In the genomic region with DNA sequence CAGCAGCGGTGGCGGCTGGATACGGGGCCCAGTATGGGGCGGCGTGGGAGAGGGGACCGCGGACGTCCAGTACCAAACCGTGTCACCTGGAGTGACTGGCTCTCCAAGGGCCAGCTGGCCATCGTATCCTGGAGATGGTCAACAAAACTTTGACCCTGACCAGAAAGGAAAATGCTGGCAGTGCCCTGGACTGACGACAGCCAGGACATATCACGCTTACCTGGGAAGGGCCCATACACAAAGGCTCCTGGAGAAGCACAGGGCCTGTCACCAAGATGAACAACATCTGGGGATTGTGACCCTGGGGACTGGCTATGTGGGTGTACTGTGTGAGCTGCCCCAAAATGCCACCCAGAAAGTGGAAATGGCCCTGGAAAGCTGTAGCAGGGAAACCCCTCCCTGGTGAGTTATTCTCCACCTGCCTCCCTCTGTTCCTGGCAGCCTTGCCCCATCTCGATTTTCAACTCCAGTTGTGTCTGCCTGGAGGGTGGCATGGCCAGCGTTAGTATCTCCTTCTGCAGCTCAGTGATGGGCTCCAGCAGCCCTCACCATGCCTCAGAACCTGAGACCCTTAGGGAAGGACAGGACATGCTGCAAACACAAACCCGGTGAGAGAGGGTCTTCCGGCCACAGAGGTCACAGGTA, we compare ENCODE assay signal across 8 cellular contexts.
DNase-seq lines count a peak whose midpoint lies in the region; ATAC-seq and TF ChIP-seq lines count a peak whose summit lies in the region.
"Not testable (repeated sequence)": the region's sequence is repeated elsewhere in the genome, so short reads cannot be mapped to it uniquely, and the experiment has no call there.

No MANE protein-coding gene starts in this region.

- H4K8ac ChIP-seq in IMR-90 (ENCODE audit: low read depth in 2 of 2, low read length in 2 of 2), result 0 out of 4 replicates have a peak overlapping the region, but pooled peaks have one; percentile 25 to 72

- BruUV-seq in IMR-90 (replicated peaks; lab: Mats Ljungman, UMichigan), result not testable (repeated sequence)

- H3K9me3 ChIP-seq in IMR-90 (ENCODE audit: control insufficient read depth, insufficient read depth, low read length); adipocyte (ENCODE audit: control insufficient read depth, low read length); endocrine pancreas (ENCODE audit: control insufficient read depth, low read length); right lobe of liver; psoas muscle: not testable (repeated sequence)

- not testable (repeated sequence) for H3K9ac ChIP-seq in IMR-90 (ENCODE audit: low read depth, low read length); endocrine pancreas (ENCODE audit: control insufficient read depth, insufficient read depth, low read length)
- H3K9ac ChIP-seq in adipocyte (ENCODE audit: low read length), result peak overlapping the region; percentile 62

- not testable (repeated sequence) for H3K56ac ChIP-seq in IMR-90 (ENCODE audit: extremely low read depth, insufficient read depth, low read length)

- ATAC-seq in IMR-90 (ENCODE audit: low read depth), result not testable (repeated sequence)
- peak; percentile 52 for ATAC-seq in Right ventricle myocardium superior (ENCODE audit: poor library complexity)
- peak in 3 of 4 donors; percentile 91 to 95 (median 94) for ATAC-seq in right lobe of liver
- peak in 2 of 4 donors; percentile 13 for ATAC-seq in psoas muscle
- ATAC-seq in stimulated activated naive B cell treated with anti-CD40 and anti-IgM and Interleukin-4, amounts not matched to agents 10 μg/mL and 1 μg/mL and 100 μg/mL, for 72 hours (replicated peaks), result peak; percentile 20 to 21

- peak overlapping the region in 1 of 2 donors; percentile 45 for H3K4me3 Mint-ChIP-seq in stimulated activated naive B cell treated with anti-CD40 and anti-IgM and Interleukin-4, amounts not matched to agents 10 μg/mL and 1 μg/mL and 100 μg/mL, for 72 hours

- H3K18ac ChIP-seq in IMR-90 (ENCODE audit: low read depth, low read length), result peak overlapping the region; percentile 46; the same call in 1 of the 2 replicates

- dilution Hi-C loops in IMR-90 (cut with HindIII; ENCODE audit: low sequenced_read_pairs, unreplicated experiment), result not testable (repeated sequence)

- not testable (repeated sequence) for H3K36me3 ChIP-seq in IMR-90 (ENCODE audit: control insufficient read depth, insufficient read depth, low read length); adipocyte (ENCODE audit: control insufficient read depth, insufficient read depth, low read length, severe bottlenecking); endocrine pancreas (ENCODE audit: control insufficient read depth, insufficient read depth, low read length); right lobe of liver; psoas muscle (ENCODE audit: insufficient read depth in 1 of 2, low read depth in 1 of 2)

- H3K4me1 ChIP-seq in IMR-90 (ENCODE audit: control insufficient read depth, insufficient read depth, low read length); adipocyte (ENCODE audit: control insufficient read depth, insufficient read depth, low read length); endocrine pancreas (ENCODE audit: control insufficient read depth, insufficient read depth, low read length); right lobe of liver; psoas muscle: not testable (repeated sequence)

- not testable (repeated sequence) for H3K27me3 ChIP-seq in IMR-90 (ENCODE audit: control insufficient read depth, insufficient read depth, low read length); adipocyte (replicated peaks; ENCODE audit: control insufficient read depth, insufficient read depth, low read length); endocrine pancreas (ENCODE audit: control insufficient read depth, insufficient read depth, low read length); right lobe of liver; psoas muscle (ENCODE audit: insufficient read depth in 3 of 3, low read length in 2 of 3)

- H4K91ac ChIP-seq in IMR-90 (ENCODE audit: insufficient read depth, low read depth, low read length), result not testable (repeated sequence)

- TF ChIP-seq RAD21 in IMR-90 (IDR thresholded peaks at IDR 0.05; ENCODE audit: low read length), result not testable (repeated sequence)

- H3K4me1 Mint-ChIP-seq in stimulated activated naive B cell treated with anti-CD40 and anti-IgM and Interleukin-4, amounts not matched to agents 10 μg/mL and 1 μg/mL and 100 μg/mL, for 72 hours, result not testable (repeated sequence)

- not testable (repeated sequence) for H3K14ac ChIP-seq in IMR-90 (replicated peaks; ENCODE audit: low read depth, low read length)

- H2AK5ac ChIP-seq in IMR-90 (ENCODE audit: low read depth, low read length), result not testable (repeated sequence)

- not testable (repeated sequence) for H3K27ac ChIP-seq in IMR-90 (ENCODE audit: insufficient read depth, low read length); right lobe of liver; psoas muscle

- H2BK5ac ChIP-seq in IMR-90 (ENCODE audit: low read depth, low read length, poor library complexity, severe bottlenecking), result not testable (repeated sequence)

- not testable (repeated sequence) for H3K27ac Mint-ChIP-seq in stimulated activated naive B cell treated with anti-CD40 and anti-IgM and Interleukin-4, amounts not matched to agents 10 μg/mL and 1 μg/mL and 100 μg/mL, for 72 hours

- not testable (repeated sequence) for H3K4ac ChIP-seq in IMR-90 (ENCODE audit: low read depth, low read length)

- H3K9me3 Mint-ChIP-seq in stimulated activated naive B cell treated with anti-CD40 and anti-IgM and Interleukin-4, amounts not matched to agents 10 μg/mL and 1 μg/mL and 100 μg/mL, for 72 hours, result peaks cover 0 to 12% of the 10 kb centered on the region in 2 donors

- H3K4me3 ChIP-seq in AG04449 (ENCODE audit: low read depth, low read length) (peak overlapping the region; percentile 40), IMR-90 (ENCODE audit: insufficient read depth, low read depth, low read length) (peak overlapping the region; percentile 28), adipocyte (ENCODE audit: low read length) (peak overlapping the region; percentile 87), endocrine pancreas (ENCODE audit: control insufficient read depth, insufficient read depth, low read length) (peak overlapping the region; percentile 4), right lobe of liver (peak overlapping the region in 1 of 3 donors; percentile 9), psoas muscle (peak overlapping the region; percentile 59)

- not testable (repeated sequence) for H2BK15ac ChIP-seq in IMR-90 (ENCODE audit: low read depth, low read length)

- H2BK20ac ChIP-seq in IMR-90 (ENCODE audit: low read depth, low read length), result not testable (repeated sequence)

- H4K20me1 ChIP-seq in IMR-90 (ENCODE audit: insufficient read depth, low read length), result not testable (repeated sequence)

- H4K5ac ChIP-seq in IMR-90 (ENCODE audit: low read depth, low read length), result peak overlapping the region; percentile 95

- not testable (repeated sequence) for H2BK120ac ChIP-seq in IMR-90 (ENCODE audit: low read depth, low read length)

- TF ChIP-seq POLR2A in IMR-90 (IDR thresholded peaks at IDR 0.05; ENCODE audit: low read depth, low read length); right lobe of liver (IDR thresholded peaks at IDR 0.05): not testable (repeated sequence)

- not testable (repeated sequence) for H3K36me3 Mint-ChIP-seq in stimulated activated naive B cell treated with anti-CD40 and anti-IgM and Interleukin-4, amounts not matched to agents 10 μg/mL and 1 μg/mL and 100 μg/mL, for 72 hours

- POLR2A ChIA-PET in AG04449 (lab: Yijun Ruan, JAX); IMR-90 (lab: Charles Lee; ENCODE audit: unreplicated experiment): not testable (repeated sequence)

- not testable (repeated sequence) for H2AK9ac ChIP-seq in IMR-90 (replicated peaks; ENCODE audit: low read depth, low read length, poor library complexity)

- TF ChIP-seq CTCF in AG04449 (IDR thresholded peaks at IDR 0.05; ENCODE audit: insufficient read depth, low read length, missing control alignments); IMR-90 (conservative IDR thresholded peaks at IDR 0.05; ENCODE audit: low read depth, low read length); right lobe of liver (IDR thresholded peaks at IDR 0.05); psoas muscle (IDR thresholded peaks at IDR 0.05): not testable (repeated sequence)

- peak overlapping the region; percentile 57; the same call in 1 of the 2 replicates for H3K4me2 ChIP-seq in IMR-90 (ENCODE audit: low read depth, low read length)

- not testable (repeated sequence) for H3K23ac ChIP-seq in IMR-90 (ENCODE audit: low read depth, low read length)

- not testable (repeated sequence) for DNase-seq in AG04449 (ENCODE audit: low read depth, low spot score); IMR-90; adipocyte (ENCODE audit: low read depth); Right ventricle myocardium superior; psoas muscle; stimulated activated naive B cell treated with anti-CD40 and anti-IgM and Interleukin-4, amounts not matched to agents 10 μg/mL and 1 μg/mL and 100 μg/mL, for 72 hours
- DNase-seq in right lobe of liver, result peak in 1 of 3 donors; percentile 75

- H3K27me3 Mint-ChIP-seq in stimulated activated naive B cell treated with anti-CD40 and anti-IgM and Interleukin-4, amounts not matched to agents 10 μg/mL and 1 μg/mL and 100 μg/mL, for 72 hours, result peaks cover 16 to 36% of the 10 kb centered on the region in 2 donors

- WGBS in IMR-90 (ENCODE audit: extremely low coverage in 2 of 2, insufficient read length in 1 of 2), 2 experiments, result no CpG with 5 or more reads among the region's 16 CpGs
- WGBS in right lobe of liver (ENCODE audit: insufficient coverage, low coverage, low lambda C conversion rate, missing lambda C conversion rate), result 45% methylated on average over 2 of the region's 16 CpGs
- 55 to 65% (median 62%) methylated on average over 5 to 7 of the region's 16 CpGs for WGBS in psoas muscle, 3 donors

- CTCF ChIA-PET in AG04449 (lab: Yijun Ruan, JAX); IMR-90 (lab: Yijun Ruan, JAX): not testable (repeated sequence)

- H2AFZ ChIP-seq in IMR-90 (replicated peaks; ENCODE audit: low read length, poor library complexity), result not testable (repeated sequence)

- intact Hi-C loops in IMR-90 (cut with micrococcal nuclease); Right ventricle myocardium superior (cut with DNase I); right lobe of liver (cut with DNase I); psoas muscle (cut with DNase I): not testable (repeated sequence)

- not testable (repeated sequence) for H3K9me1 ChIP-seq in IMR-90 (ENCODE audit: insufficient read depth, low read length)

- in situ Hi-C loops in IMR-90 (cut with MboI; ENCODE audit: low sequenced_read_pairs), result not testable (repeated sequence)

- H3K79me1 ChIP-seq in IMR-90 (ENCODE audit: low read depth in 1 of 2, low read length in 2 of 2), result not testable (repeated sequence)
